ENCODE assay signal across 1 cellular context in the genomic region with DNA sequence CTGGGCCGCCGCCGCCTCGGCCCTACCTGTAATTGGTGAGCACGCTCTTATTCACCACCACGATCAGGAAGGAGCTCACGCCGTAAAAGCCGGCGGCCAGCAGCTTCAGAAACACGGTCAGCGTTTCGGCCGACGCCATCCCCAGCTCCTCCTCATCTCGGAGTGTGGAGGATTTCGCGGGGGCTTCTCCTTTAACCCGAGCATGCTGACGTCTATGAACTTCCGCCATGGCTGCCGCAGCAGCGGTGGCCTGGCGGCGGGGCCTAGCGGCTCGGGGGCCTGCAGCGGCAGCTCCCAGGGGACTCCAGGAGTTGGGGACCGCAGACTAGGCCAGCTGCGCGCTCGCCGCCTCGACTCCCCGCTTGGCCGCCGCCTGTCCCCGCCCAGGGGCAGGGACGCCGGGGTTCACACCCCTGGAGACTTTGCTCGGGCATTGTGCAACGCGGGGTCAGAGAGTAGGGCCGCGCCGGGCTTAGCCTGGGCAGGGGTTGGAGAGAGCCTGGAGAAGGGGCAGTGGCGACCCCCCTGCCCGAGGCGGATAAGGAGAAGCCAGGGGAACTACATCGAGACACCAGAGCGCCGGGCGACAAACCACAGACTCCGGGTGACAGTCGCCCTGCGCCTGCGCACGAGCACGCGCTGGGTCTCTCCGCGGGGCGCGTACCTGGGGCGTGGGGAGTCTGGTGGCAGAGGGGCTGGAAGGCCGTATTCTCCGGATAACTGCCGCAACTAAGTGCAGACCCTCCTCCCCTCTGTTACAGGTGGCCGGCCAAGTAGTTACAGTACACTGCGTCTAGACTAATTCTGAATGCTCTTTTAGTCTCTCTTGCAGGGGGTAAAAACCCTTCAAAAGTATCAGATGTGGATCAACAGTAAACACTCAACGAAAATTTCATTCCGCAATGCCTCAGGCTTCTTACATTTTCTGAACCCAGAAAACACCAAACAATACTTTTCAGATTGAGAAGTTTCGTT.
A peak's percentile ranks its signal among the peaks of the same experiment; 100 is the strongest.
TF ChIP-seq lines count a peak whose summit lies in the region.

A gene (minus strand): TSS at position 364 of the 975 bp plus-strand sequence. CDS start 135 bp downstream, at position 229.

TF ChIP-seq in K562, 482 proteins besides CTCF, POLR2A, EP300 and RAD21 (continued from another document and continues in another):
- TF ChIP-seq, protein P1, sequence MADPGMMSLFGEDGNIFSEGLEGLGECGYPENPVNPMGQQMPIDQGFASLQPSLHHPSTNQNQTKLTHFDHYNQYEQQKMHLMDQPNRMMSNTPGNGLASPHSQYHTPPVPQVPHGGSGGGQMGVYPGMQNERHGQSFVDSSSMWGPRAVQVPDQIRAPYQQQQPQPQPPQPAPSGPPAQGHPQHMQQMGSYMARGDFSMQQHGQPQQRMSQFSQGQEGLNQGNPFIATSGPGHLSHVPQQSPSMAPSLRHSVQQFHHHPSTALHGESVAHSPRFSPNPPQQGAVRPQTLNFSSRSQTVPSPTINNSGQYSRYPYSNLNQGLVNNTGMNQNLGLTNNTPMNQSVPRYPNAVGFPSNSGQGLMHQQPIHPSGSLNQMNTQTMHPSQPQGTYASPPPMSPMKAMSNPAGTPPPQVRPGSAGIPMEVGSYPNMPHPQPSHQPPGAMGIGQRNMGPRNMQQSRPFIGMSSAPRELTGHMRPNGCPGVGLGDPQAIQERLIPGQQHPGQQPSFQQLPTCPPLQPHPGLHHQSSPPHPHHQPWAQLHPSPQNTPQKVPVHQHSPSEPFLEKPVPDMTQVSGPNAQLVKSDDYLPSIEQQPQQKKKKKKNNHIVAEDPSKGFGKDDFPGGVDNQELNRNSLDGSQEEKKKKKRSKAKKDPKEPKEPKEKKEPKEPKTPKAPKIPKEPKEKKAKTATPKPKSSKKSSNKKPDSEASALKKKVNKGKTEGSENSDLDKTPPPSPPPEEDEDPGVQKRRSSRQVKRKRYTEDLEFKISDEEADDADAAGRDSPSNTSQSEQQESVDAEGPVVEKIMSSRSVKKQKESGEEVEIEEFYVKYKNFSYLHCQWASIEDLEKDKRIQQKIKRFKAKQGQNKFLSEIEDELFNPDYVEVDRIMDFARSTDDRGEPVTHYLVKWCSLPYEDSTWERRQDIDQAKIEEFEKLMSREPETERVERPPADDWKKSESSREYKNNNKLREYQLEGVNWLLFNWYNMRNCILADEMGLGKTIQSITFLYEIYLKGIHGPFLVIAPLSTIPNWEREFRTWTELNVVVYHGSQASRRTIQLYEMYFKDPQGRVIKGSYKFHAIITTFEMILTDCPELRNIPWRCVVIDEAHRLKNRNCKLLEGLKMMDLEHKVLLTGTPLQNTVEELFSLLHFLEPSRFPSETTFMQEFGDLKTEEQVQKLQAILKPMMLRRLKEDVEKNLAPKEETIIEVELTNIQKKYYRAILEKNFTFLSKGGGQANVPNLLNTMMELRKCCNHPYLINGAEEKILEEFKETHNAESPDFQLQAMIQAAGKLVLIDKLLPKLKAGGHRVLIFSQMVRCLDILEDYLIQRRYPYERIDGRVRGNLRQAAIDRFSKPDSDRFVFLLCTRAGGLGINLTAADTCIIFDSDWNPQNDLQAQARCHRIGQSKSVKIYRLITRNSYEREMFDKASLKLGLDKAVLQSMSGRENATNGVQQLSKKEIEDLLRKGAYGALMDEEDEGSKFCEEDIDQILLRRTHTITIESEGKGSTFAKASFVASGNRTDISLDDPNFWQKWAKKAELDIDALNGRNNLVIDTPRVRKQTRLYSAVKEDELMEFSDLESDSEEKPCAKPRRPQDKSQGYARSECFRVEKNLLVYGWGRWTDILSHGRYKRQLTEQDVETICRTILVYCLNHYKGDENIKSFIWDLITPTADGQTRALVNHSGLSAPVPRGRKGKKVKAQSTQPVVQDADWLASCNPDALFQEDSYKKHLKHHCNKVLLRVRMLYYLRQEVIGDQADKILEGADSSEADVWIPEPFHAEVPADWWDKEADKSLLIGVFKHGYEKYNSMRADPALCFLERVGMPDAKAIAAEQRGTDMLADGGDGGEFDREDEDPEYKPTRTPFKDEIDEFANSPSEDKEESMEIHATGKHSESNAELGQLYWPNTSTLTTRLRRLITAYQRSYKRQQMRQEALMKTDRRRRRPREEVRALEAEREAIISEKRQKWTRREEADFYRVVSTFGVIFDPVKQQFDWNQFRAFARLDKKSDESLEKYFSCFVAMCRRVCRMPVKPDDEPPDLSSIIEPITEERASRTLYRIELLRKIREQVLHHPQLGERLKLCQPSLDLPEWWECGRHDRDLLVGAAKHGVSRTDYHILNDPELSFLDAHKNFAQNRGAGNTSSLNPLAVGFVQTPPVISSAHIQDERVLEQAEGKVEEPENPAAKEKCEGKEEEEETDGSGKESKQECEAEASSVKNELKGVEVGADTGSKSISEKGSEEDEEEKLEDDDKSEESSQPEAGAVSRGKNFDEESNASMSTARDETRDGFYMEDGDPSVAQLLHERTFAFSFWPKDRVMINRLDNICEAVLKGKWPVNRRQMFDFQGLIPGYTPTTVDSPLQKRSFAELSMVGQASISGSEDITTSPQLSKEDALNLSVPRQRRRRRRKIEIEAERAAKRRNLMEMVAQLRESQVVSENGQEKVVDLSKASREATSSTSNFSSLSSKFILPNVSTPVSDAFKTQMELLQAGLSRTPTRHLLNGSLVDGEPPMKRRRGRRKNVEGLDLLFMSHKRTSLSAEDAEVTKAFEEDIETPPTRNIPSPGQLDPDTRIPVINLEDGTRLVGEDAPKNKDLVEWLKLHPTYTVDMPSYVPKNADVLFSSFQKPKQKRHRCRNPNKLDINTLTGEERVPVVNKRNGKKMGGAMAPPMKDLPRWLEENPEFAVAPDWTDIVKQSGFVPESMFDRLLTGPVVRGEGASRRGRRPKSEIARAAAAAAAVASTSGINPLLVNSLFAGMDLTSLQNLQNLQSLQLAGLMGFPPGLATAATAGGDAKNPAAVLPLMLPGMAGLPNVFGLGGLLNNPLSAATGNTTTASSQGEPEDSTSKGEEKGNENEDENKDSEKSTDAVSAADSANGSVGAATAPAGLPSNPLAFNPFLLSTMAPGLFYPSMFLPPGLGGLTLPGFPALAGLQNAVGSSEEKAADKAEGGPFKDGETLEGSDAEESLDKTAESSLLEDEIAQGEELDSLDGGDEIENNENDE (IDR thresholded peaks at IDR 0.05; ENCODE audit: low read depth, low read length), result peak; percentile 94
- TF ChIP-seq, protein P2, sequence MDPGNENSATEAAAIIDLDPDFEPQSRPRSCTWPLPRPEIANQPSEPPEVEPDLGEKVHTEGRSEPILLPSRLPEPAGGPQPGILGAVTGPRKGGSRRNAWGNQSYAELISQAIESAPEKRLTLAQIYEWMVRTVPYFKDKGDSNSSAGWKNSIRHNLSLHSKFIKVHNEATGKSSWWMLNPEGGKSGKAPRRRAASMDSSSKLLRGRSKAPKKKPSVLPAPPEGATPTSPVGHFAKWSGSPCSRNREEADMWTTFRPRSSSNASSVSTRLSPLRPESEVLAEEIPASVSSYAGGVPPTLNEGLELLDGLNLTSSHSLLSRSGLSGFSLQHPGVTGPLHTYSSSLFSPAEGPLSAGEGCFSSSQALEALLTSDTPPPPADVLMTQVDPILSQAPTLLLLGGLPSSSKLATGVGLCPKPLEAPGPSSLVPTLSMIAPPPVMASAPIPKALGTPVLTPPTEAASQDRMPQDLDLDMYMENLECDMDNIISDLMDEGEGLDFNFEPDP (CRISPR knock-in tag; IDR thresholded peaks at IDR 0.05), result peak; percentile 76; the same call in 1 of the 2 replicates
- TF ChIP-seq MTA1 (IDR thresholded peaks at IDR 0.05; ENCODE audit: borderline replicate concordance) (0 out of 2 replicates have a peak, but pooled peaks have one; percentile 11), ZBTB17 (CRISPR knock-in tag; IDR thresholded peaks at IDR 0.05) (peak; percentile 68), POLR2AphosphoS5 (IDR thresholded peaks at IDR 0.05; ENCODE audit: control insufficient read depth, insufficient read depth, low read depth, low read length) (no peak), GATA2 (CRISPR knock-in tag; IDR thresholded peaks at IDR 0.05) (no peak), TEAD4 (IDR thresholded peaks at IDR 0.05; ENCODE audit: low read length) (no peak; the same call in 1 of the 2 replicates), TEAD4 (CRISPR knock-in tag; IDR thresholded peaks at IDR 0.05; ENCODE audit: borderline replicate concordance) (no peak)
- TF ChIP-seq, protein P3, sequence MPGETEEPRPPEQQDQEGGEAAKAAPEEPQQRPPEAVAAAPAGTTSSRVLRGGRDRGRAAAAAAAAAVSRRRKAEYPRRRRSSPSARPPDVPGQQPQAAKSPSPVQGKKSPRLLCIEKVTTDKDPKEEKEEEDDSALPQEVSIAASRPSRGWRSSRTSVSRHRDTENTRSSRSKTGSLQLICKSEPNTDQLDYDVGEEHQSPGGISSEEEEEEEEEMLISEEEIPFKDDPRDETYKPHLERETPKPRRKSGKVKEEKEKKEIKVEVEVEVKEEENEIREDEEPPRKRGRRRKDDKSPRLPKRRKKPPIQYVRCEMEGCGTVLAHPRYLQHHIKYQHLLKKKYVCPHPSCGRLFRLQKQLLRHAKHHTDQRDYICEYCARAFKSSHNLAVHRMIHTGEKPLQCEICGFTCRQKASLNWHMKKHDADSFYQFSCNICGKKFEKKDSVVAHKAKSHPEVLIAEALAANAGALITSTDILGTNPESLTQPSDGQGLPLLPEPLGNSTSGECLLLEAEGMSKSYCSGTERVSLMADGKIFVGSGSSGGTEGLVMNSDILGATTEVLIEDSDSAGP (CRISPR knock-in tag; IDR thresholded peaks at IDR 0.05), result peak; percentile 78
- TF ChIP-seq, protein P4, sequence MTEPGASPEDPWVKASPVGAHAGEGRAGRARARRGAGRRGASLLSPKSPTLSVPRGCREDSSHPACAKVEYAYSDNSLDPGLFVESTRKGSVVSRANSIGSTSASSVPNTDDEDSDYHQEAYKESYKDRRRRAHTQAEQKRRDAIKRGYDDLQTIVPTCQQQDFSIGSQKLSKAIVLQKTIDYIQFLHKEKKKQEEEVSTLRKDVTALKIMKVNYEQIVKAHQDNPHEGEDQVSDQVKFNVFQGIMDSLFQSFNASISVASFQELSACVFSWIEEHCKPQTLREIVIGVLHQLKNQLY (CRISPR knock-in tag; conservative IDR thresholded peaks at IDR 0.05), result peak in 1 of 2 experiments; percentile 76; a peak in 1 of 4 replicates
- TF ChIP-seq, protein P5, sequence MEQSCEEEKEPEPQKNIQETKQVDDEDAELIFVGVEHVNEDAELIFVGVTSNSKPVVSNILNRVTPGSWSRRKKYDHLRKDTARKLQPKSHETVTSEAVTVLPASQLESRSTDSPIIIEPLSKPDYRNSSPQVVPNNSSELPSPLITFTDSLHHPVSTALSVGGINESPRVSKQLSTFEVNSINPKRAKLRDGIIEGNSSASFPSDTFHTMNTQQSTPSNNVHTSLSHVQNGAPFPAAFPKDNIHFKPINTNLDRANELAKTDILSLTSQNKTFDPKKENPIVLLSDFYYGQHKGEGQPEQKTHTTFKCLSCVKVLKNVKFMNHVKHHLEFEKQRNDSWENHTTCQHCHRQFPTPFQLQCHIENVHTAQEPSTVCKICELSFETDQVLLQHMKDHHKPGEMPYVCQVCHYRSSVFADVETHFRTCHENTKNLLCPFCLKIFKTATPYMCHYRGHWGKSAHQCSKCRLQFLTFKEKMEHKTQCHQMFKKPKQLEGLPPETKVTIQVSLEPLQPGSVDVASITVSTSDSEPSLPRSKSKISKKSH (CRISPR knock-in tag; IDR thresholded peaks at IDR 0.05), result no peak
- TF ChIP-seq, protein P6, sequence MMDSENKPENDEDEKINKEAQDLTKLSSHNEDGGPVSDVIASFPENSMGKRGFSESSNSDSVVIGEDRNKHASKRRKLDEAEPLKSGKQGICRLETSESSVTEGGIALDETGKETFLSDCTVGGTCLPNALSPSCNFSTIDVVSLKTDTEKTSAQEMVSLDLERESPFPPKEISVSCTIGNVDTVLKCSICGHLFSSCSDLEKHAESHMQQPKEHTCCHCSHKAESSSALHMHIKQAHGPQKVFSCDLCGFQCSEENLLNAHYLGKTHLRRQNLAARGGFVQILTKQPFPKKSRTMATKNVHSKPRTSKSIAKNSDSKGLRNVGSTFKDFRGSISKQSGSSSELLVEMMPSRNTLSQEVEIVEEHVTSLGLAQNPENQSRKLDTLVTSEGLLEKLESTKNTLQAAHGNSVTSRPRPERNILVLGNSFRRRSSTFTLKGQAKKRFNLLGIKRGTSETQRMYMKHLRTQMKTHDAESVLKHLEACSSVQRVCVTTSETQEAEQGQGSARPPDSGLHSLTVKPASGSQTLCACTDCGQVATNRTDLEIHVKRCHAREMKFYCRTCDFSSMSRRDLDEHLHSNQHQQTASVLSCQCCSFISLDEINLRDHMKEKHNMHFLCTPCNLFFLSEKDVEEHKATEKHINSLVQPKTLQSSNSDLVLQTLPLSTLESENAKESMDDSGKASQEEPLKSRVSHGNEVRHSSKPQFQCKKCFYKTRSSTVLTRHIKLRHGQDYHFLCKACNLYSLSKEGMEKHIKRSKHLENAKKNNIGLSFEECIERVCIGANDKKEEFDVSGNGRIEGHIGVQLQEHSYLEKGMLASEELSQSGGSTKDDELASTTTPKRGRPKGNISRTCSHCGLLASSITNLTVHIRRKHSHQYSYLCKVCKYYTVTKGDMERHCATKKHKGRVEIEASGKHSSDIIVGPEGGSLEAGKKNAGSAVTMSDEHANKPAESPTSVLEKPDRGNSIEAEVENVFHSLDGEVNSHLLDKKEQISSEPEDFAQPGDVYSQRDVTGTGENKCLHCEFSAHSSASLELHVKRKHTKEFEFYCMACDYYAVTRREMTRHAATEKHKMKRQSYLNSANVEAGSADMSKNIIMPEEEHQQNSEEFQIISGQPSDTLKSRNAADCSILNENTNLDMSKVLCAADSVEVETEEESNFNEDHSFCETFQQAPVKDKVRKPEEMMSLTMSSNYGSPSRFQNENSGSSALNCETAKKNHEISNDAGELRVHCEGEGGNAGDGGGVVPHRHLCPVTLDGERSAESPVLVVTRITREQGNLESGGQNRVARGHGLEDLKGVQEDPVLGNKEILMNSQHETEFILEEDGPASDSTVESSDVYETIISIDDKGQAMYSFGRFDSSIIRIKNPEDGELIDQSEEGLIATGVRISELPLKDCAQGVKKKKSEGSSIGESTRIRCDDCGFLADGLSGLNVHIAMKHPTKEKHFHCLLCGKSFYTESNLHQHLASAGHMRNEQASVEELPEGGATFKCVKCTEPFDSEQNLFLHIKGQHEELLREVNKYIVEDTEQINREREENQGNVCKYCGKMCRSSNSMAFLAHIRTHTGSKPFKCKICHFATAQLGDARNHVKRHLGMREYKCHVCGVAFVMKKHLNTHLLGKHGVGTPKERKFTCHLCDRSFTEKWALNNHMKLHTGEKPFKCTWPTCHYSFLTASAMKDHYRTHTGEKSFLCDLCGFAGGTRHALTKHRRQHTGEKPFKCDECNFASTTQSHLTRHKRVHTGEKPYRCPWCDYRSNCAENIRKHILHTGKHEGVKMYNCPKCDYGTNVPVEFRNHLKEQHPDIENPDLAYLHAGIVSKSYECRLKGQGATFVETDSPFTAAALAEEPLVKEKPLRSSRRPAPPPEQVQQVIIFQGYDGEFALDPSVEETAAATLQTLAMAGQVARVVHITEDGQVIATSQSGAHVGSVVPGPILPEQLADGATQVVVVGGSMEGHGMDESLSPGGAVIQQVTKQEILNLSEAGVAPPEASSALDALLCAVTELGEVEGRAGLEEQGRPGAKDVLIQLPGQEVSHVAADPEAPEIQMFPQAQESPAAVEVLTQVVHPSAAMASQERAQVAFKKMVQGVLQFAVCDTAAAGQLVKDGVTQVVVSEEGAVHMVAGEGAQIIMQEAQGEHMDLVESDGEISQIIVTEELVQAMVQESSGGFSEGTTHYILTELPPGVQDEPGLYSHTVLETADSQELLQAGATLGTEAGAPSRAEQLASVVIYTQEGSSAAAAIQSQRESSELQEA (IDR thresholded peaks at IDR 0.05; ENCODE audit: low read depth), result no peak
- TF ChIP-seq, protein P7, sequence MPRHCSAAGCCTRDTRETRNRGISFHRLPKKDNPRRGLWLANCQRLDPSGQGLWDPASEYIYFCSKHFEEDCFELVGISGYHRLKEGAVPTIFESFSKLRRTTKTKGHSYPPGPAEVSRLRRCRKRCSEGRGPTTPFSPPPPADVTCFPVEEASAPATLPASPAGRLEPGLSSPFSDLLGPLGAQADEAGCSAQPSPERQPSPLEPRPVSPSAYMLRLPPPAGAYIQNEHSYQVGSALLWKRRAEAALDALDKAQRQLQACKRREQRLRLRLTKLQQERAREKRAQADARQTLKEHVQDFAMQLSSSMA (CRISPR knock-in tag; IDR thresholded peaks at IDR 0.05), result 0 out of 2 replicates have a peak, but pooled peaks have one; percentile 47
